17 cellular contexts compared by ENCODE assay signal in genomic region chr17:65071861-65072260, GRCh38. TPM values are rescaled to one million over a fixed set of nuclear protein-coding genes. Genes with fewer than 3 reads are reported as not detected.
DNase-seq lines count a peak whose midpoint lies in the region; ATAC-seq, FAIRE-seq and TF ChIP-seq lines count a peak whose summit lies in the region.
"Had no signal": no experiment of that assay in that cellular context is flagged by ENCODE, and none has a peak within 500 bp of the region (broad histone marks: within the 10 kb centered on the region; RNA-seq: fewer than 3 reads in every experiment).

No MANE protein-coding gene starts in this region.

- H3K9me1 ChIP-seq in endothelial cell of umbilical vein (replicated peaks; ENCODE audit: control insufficient read depth, extremely low read depth, insufficient read depth, low read length) = no peaks in the 10 kb centered on the region

- intact Hi-C loops in endothelial cell of umbilical vein (cut with micrococcal nuclease) = no loop called here
- intact Hi-C loops in left lung (cut with DNase I) = no loop called here
- intact Hi-C loops in adrenal gland (cut with DNase I) = no loop called here
- intact Hi-C loops in body of pancreas (cut with DNase I) = no loop called here

- H2AFZ ChIP-seq in endothelial cell of umbilical vein (ENCODE audit: low read depth, low read length) = no peak overlapping the region

- dilution Hi-C loops in endothelial cell of umbilical vein (cut with MboI; ENCODE audit: extremely low pct_ligation_motif_present, low sequenced_read_pairs) = no loop called here

- peak; percentile 66 for FAIRE-seq in endothelial cell of umbilical vein (lab: Jason Lieb, UNC)

- TF ChIP-seq POLR2A in endothelial cell of umbilical vein (IDR thresholded peaks at IDR 0.05; ENCODE audit: low read depth, low read length) (no peak), adrenal gland (IDR thresholded peaks at IDR 0.05) (no peak), body of pancreas (IDR thresholded peaks at IDR 0.05) (no peak)

- H3K36me3 ChIP-seq in endothelial cell of umbilical vein (ENCODE audit: control insufficient read depth in 2 of 2, extremely low read depth in 1 of 2, insufficient read depth in 2 of 2, low read length in 2 of 2) (no peaks in the 10 kb centered on the region), left lung (no peaks in the 10 kb centered on the region), adrenal gland (replicated peaks in 1 of 2) (no peaks in the 10 kb centered on the region), body of pancreas (replicated peaks in 1 of 2; ENCODE audit: insufficient read depth in 1 of 2, low read depth in 2 of 2) (no peaks in the 10 kb centered on the region)

- H3K79me2 ChIP-seq in endothelial cell of umbilical vein (ENCODE audit: control insufficient read depth, insufficient read depth, low read length) = no peaks in the 10 kb centered on the region

- no TSS peak for BruUV-seq in endothelial cell of umbilical vein (replicated peaks; lab: Mats Ljungman, UMichigan)

- H3K4me2 ChIP-seq in endothelial cell of umbilical vein (ENCODE audit: insufficient read depth, low read length) = no peak overlapping the region

- H3K27ac ChIP-seq in endothelial cell of umbilical vein (ENCODE audit: insufficient read depth, low read depth, low read length) (no peak overlapping the region), left lung (no peak overlapping the region), adrenal gland (peak overlapping the region in 1 of 5 donors; percentile 34), body of pancreas (no peak overlapping the region)

- H3K9me3 ChIP-seq in endothelial cell of umbilical vein (replicated peaks; ENCODE audit: control insufficient read depth, insufficient read depth, low read length) = no peaks in the 10 kb centered on the region
- H3K9me3 ChIP-seq in left lung = no peaks in the 10 kb centered on the region
- no peaks in the 10 kb centered on the region for H3K9me3 ChIP-seq in adrenal gland (replicated peaks in 1 of 3)
- no peaks in the 10 kb centered on the region for H3K9me3 ChIP-seq in body of pancreas

- H3K27me3 ChIP-seq in endothelial cell of umbilical vein (ENCODE audit: control insufficient read depth in 2 of 2, insufficient read depth in 2 of 2, low read length in 2 of 2) (peaks cover 10 to 33% of the 10 kb centered on the region in 2 experiments), left lung (no peaks in the 10 kb centered on the region), adrenal gland (no peaks in the 10 kb centered on the region), body of pancreas (no peaks in the 10 kb centered on the region)

- H3K9ac ChIP-seq in endothelial cell of umbilical vein (replicated peaks; ENCODE audit: extremely low read depth, insufficient read depth, low read length) = no peak overlapping the region

- ATAC-seq in left lung (peak; percentile 26), GM18520 (IDR thresholded peaks at IDR 0.05; ENCODE audit: unreplicated experiment) (no peak), HG03432 (IDR thresholded peaks at IDR 0.05; ENCODE audit: unreplicated experiment) (no peak), body of pancreas (no peak)

- peak; percentile 37 for DNase-seq in AG10803 (ENCODE audit: low read depth)
- DNase-seq in HK-2 (ENCODE audit: unreplicated experiment) = peak; percentile 23
- DNase-seq in endothelial cell of umbilical vein (ENCODE audit: low read depth, low spot score) = no peak
- DNase-seq in left lung = no peak
- no peak for DNase-seq in adrenal gland
- DNase-seq in body of pancreas = no peak
- DNase-seq: AML-193; glutamatergic neuron; NCI-H146; NCI-H226; NK-92 treated with Interleukin-12 subunit alpha and Interleukin-12 subunit beta, amount 100 ng/mL, for 24 hours; nucleus accumbens; SHP77 treated with DMSO at 0.1 percent for 48 hours; stimulated activated CD4-positive, alpha-beta T cell treated with anti-CD3 and anti-CD28 coated beads, Interleukin-4, amount 100 ng/mL, for 1 hour; T-helper 2 cell had no signal

- H3K4me3 ChIP-seq in AG10803 (ENCODE audit: low read length) (no peak overlapping the region), endothelial cell of umbilical vein (replicated peaks in 1 of 3; ENCODE audit: insufficient read depth in 1 of 3, low read depth in 1 of 3, low read length in 3 of 3) (no peak overlapping the region), left lung (no peak overlapping the region), adrenal gland (no peak overlapping the region), body of pancreas (no peak overlapping the region)

- CTCF ChIA-PET in endothelial cell of umbilical vein (lab: Charles Lee) = interaction anchor here (0.8 to 1.3 kb wide), 2 partner anchors 11 to 29 kb away, joined by 3 read pairs; no protein-coding TSS in a partner anchor

- no peaks in the 10 kb centered on the region for H4K20me1 ChIP-seq in endothelial cell of umbilical vein (replicated peaks; ENCODE audit: control insufficient read depth, extremely low read depth, insufficient read depth, low read length)

- POLR2A ChIA-PET in endothelial cell of umbilical vein (lab: Charles Lee) = no interaction called here

- 43 to 59% (median 54%) methylated on average over 2 of the region's 2 CpGs for WGBS in adrenal gland, 4 donors
- 54 to 80% methylated on average over 2 of the region's 2 CpGs for WGBS in body of pancreas, 2 donors

- TF ChIP-seq CTCF in AG10803 (conservative IDR thresholded peaks at IDR 0.05; ENCODE audit: low read length) = no peak
- no peak for TF ChIP-seq CTCF in endothelial cell of umbilical vein (IDR thresholded peaks at IDR 0.05; ENCODE audit: extremely low read depth in 1 of 2, insufficient read depth in 1 of 2, low read depth in 1 of 2, low read length in 2 of 2)
- no peak for TF ChIP-seq CTCF in left lung (IDR thresholded peaks at IDR 0.05)
- TF ChIP-seq CTCF in adrenal gland (IDR thresholded peaks at IDR 0.05) = no peak
- TF ChIP-seq CTCF in body of pancreas (IDR thresholded peaks at IDR 0.05) = no peak

- peaks cover 2% of the 10 kb centered on the region for H3K4me1 ChIP-seq in endothelial cell of umbilical vein (ENCODE audit: control insufficient read depth, extremely low read depth, insufficient read depth, low read length)
- peaks cover 3 to 9% of the 10 kb centered on the region in 2 donors for H3K4me1 ChIP-seq in left lung
- H3K4me1 ChIP-seq in adrenal gland (replicated peaks in 1 of 2) = peaks cover 16 to 24% of the 10 kb centered on the region in 2 donors
- peaks cover 21% of the 10 kb centered on the region for H3K4me1 ChIP-seq in body of pancreas

TF ChIP-seq in endothelial cell of umbilical vein, 7 proteins besides CTCF, POLR2A, EP300 and RAD21:
- TF ChIP-seq FOS (IDR thresholded peaks at IDR 0.05; ENCODE audit: borderline replicate concordance, insufficient read depth, low read length) (no peak), JUN (IDR thresholded peaks at IDR 0.05; ENCODE audit: borderline replicate concordance, insufficient read depth, insufficient read length, low read depth) (no peak), MYC (IDR thresholded peaks at IDR 0.05; ENCODE audit: low read depth, low read length) (no peak), MAX (IDR thresholded peaks at IDR 0.05; ENCODE audit: insufficient read depth, insufficient read length) (no peak), POLR2AphosphoS5 (IDR thresholded peaks at IDR 0.05; ENCODE audit: insufficient read depth, low read depth, low read length) (no peak), GATA2 (IDR thresholded peaks at IDR 0.05; ENCODE audit: insufficient read depth, insufficient read length, low read depth, low read length) (no peak), EZH2 (IDR thresholded peaks at IDR 0.05; ENCODE audit: borderline replicate concordance, low read depth, low read length, severe bottlenecking) (no peak)

RNA-seq across cellular contexts. Expression of gene GNA13, which starts 15.3 kb away (rescaled TPM):
- total RNA-seq in endothelial cell of umbilical vein (36.4 and 40.1 TPM in 2 replicates), left lung (10 to 100 TPM; 41.5 to 55.0 TPM), adrenal gland (100 to 1,000 TPM in 1 of 8 donors, 10 to 100 TPM in 7; 38.7 to 102 (median 75.6) TPM), body of pancreas (10 to 100 TPM; 20.2 to 22.4 TPM)
- polyA plus RNA-seq in endothelial cell of umbilical vein (15.1 and 17.1 TPM in 2 replicates), adrenal gland (10 to 100 TPM; 12.0 to 42.2 (median 16.9) TPM)
- 18.5 and 19.1 TPM in 2 replicates for polyA plus RNA-seq in endothelial cell of umbilical vein (2011; cell fraction: cytosol; rRNA removed)
- 11.9 and 16.8 TPM in 2 replicates for polyA plus RNA-seq in endothelial cell of umbilical vein (2011; cell fraction: nucleus; rRNA removed)
- 26.7 and 33.7 TPM in 2 replicates for polyA plus RNA-seq in endothelial cell of umbilical vein (2012)
- 33.1 and 38.6 TPM in 2 replicates for polyA minus RNA-seq in endothelial cell of umbilical vein
- polyA minus RNA-seq in endothelial cell of umbilical vein (2011; cell fraction: cytosol; rRNA and poly(A)+ RNA removed) = 25.4 TPM
- polyA minus RNA-seq in endothelial cell of umbilical vein (2011; cell fraction: nucleus; rRNA and poly(A)+ RNA removed) = 18.2 and 24.7 TPM in 2 replicates

Comparison
In these comparisons a context has a peak if more than half of its experiments do, and no peak if none do; other contexts are left out.
1. DNase-seq: peak in AG10803 (single experiment) and HK-2 (single experiment); none in endothelial cell of umbilical vein (single experiment), left lung (0 of 2), adrenal gland (0 of 7) and body of pancreas (0 of 4).